In genomic region chr9:134861586-134862334, GRCh38 we compare ENCODE assay signal across 1 cellular context.
TF ChIP-seq lines count a peak whose summit lies in the region.

No MANE protein-coding gene starts in this region.

TF ChIP-seq in HEK293, 187 proteins besides CTCF, POLR2A, EP300 and RAD21 (continued from another document):
- TF ChIP-seq ZBTB44 (tag by site-specific recombination; IDR thresholded peaks at IDR 0.05) (no peak), ZNF580 (tag by site-specific recombination; IDR thresholded peaks at IDR 0.05) (no peak), ZNF19 (tag by site-specific recombination; IDR thresholded peaks at IDR 0.05; ENCODE audit: low read depth) (no peak)
